In the genomic region with DNA sequence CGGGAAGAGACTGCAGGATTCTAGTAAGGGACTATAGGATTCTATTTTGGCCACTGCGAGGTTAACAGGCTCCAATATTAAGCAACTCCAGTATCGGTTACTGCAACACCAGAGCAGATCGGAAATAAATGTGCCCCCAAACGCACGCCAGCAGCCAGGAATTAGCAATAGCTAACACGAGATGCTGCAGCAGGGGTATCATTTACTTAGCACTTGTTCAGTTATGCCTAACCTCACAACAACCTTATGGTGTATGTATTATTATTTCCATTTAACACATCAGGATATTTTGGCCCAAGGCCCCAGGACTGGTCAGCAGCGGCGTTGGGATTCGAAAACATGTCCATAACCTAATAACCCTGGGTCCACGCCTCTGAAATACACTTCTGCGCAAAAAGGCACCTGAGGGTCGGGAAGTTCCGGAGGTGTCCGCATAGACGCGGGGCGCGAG, we compare ENCODE assay signal across 8 cellular contexts. TPM values are rescaled to one million over a fixed set of nuclear protein-coding genes. Genes with fewer than 3 reads are reported as not detected.
DNase-seq lines count a peak whose midpoint lies in the region; ATAC-seq and TF ChIP-seq lines count a peak whose summit lies in the region.

No MANE protein-coding gene starts in this region.

- H3K27me3 ChIP-seq in lung (ENCODE audit: control insufficient read depth, insufficient read depth) (no peaks in the 10 kb centered on the region), testis (no peaks in the 10 kb centered on the region)

- WGBS in lung, 2 donors, result 0% methylated on average over 19 of the region's 19 CpGs
- WGBS in testis, 2 donors, result 1 to 3% methylated on average over 17 to 19 of the region's 19 CpGs

- POLR2A ChIA-PET in RWPE1 (lab: Yijun Ruan, JAX; ENCODE audit: low non-redundant PET), result interaction anchor here (0.7 kb wide), 1 partner anchor 82 kb away, joined by 3 read pairs; no protein-coding TSS in a partner anchor

- TF ChIP-seq POLR2A in testis (IDR thresholded peaks at IDR 0.05), result no peak

- no peaks in the 10 kb centered on the region for H3K9me3 ChIP-seq in lung (ENCODE audit: control insufficient read depth in 2 of 2, insufficient read depth in 1 of 2, low read length in 1 of 2)
- H3K9me3 ChIP-seq in testis, result no peaks in the 10 kb centered on the region

- ATAC-seq in HG02852 (IDR thresholded peaks at IDR 0.05; ENCODE audit: unreplicated experiment), result peak; percentile 1
- ATAC-seq in lung (ENCODE audit: insufficient read depth, low FRiP score), result no peak

- CTCF ChIA-PET in RWPE1 (lab: Yijun Ruan, JAX), result interaction anchor here (0.9 to 1.3 kb wide), 2 partner anchors 48 to 82 kb away, joined by 3 to 6 read pairs; no protein-coding TSS in a partner anchor

- DNase-seq in NCI-H748 (lab: John Stamatoyannopoulos, UW; ENCODE audit: unreplicated experiment) (peak; percentile 59), NCI-H748 treated with DMSO at 0.1 percent for 48 hours (lab: John Stamatoyannopoulos, UW) (no peak), RWPE1 (ENCODE audit: low spot score) (peak; percentile 16), lung (ENCODE audit: low spot score) (no peak), testis (no peak), retina (no peak)

- H3K4me1 ChIP-seq in lung (ENCODE audit: control insufficient read depth in 2 of 2, insufficient read depth in 2 of 2, low read length in 2 of 2) (peaks cover 0 to 3% of the 10 kb centered on the region in 2 donors), testis (peaks cover 5% of the 10 kb centered on the region)

- H3K36me3 ChIP-seq in lung (ENCODE audit: control insufficient read depth in 2 of 2, insufficient read depth in 2 of 2, low read length in 2 of 2), result no peaks in the 10 kb centered on the region
- H3K36me3 ChIP-seq in testis (ENCODE audit: low read depth, missing control alignments), result no peaks in the 10 kb centered on the region

- H3K27ac ChIP-seq in RWPE1 (peak overlapping the region; percentile 94), cingulate gyrus (ENCODE audit: low read depth, low read length) (peak overlapping the region; percentile 91), lung (ENCODE audit: low read depth in 1 of 2, low read length in 1 of 2) (peak overlapping the region; percentile 95 to 96), testis (peak overlapping the region; percentile 77 to 92)

- intact Hi-C loops in testis (cut with DNase I; ENCODE audit: low total_unique reads), result no loop called here

- peak overlapping the region; percentile 85 for H3K4me3 ChIP-seq in lung
- H3K4me3 ChIP-seq in testis, result peak overlapping the region; percentile 85 to 95

- TF ChIP-seq CTCF in RWPE1 (conservative IDR thresholded peaks at IDR 0.05; ENCODE audit: low read depth), result no peak
- no peak for TF ChIP-seq CTCF in lung (IDR thresholded peaks at IDR 0.05; ENCODE audit: control extremely low read depth, extremely low read depth)
- TF ChIP-seq CTCF in testis (IDR thresholded peaks at IDR 0.05), result no peak

RNA-seq across cellular contexts. Expression of gene PIK3CB, which starts 0.8 kb away (rescaled TPM):
- total RNA-seq in lung (10 to 100 TPM; 34.9 to 41.9 TPM), testis (10 to 100 TPM; 25.9 to 27.7 TPM)
- polyA plus RNA-seq in lung (10 to 100 TPM; 12.8 to 20.2 TPM), testis (ENCODE audit: insufficient read depth, low read depth, low replicate concordance) (14.3 TPM)

Comparison
In these comparisons a context has a peak if more than half of its experiments do, and no peak if none do; other contexts are left out.
1. DNase-seq: peak in NCI-H748 (single experiment) and RWPE1 (single experiment); none in NCI-H748 treated with DMSO at 0.1 percent for 48 hours (single experiment), lung (single experiment), testis (single experiment) and retina (single experiment).
2. Peak in every context shown above with its lines, with median percentiles within 50 percentile points of each other: H3K27ac ChIP-seq.